In the genomic region with DNA sequence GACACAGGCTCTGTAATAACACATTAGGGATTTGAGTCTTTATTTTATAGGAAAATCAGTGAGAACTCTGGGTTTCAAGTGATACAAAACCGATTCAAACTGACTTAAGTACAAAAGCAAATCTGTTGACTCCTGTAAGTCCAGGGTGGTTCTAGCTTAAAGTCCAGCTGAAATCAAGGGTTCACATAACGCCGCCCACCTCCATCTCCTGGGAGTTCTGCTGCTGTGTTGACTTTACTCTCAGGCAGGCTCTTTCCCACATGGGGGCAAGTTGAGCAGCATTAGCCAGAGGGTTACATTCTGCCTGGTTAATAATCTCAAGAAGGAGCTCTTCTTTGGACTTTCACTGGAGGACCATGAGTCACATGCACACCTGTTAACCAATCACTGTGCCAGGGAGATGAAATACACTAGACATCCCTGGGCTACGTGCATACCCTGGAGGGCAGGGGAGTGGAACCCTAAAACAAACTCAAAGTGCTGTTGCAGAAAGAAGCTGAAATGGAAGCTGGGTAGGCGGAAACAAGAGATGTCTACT, we compare ENCODE assay signal across 1 cellular context.
TF ChIP-seq lines count a peak whose summit lies in the region.

No MANE protein-coding gene starts in this region.

TF ChIP-seq in HepG2, 621 proteins besides CTCF, POLR2A, EP300 and RAD21 (continued from another document and continues in another):
- TF ChIP-seq, protein P1, sequence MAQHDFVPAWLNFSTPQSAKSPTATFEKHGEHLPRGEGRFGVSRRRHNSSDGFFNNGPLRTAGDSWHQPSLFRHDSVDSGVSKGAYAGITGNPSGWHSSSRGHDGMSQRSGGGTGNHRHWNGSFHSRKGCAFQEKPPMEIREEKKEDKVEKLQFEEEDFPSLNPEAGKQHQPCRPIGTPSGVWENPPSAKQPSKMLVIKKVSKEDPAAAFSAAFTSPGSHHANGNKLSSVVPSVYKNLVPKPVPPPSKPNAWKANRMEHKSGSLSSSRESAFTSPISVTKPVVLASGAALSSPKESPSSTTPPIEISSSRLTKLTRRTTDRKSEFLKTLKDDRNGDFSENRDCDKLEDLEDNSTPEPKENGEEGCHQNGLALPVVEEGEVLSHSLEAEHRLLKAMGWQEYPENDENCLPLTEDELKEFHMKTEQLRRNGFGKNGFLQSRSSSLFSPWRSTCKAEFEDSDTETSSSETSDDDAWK (CRISPR knock-in tag; IDR thresholded peaks at IDR 0.05) = no peak
- TF ChIP-seq ZNF713 (CRISPR knock-in tag; IDR thresholded peaks at IDR 0.05) (no peak), ZNF878 (CRISPR knock-in tag; IDR thresholded peaks at IDR 0.05) (no peak), MXD4 (CRISPR knock-in tag; IDR thresholded peaks at IDR 0.05) (no peak), ATRX (CRISPR knock-in tag; IDR thresholded peaks at IDR 0.05; ENCODE audit: borderline replicate concordance) (no peak), ZNF24 (IDR thresholded peaks at IDR 0.05) (no peak), ZNF20 (CRISPR knock-in tag; IDR thresholded peaks at IDR 0.05) (no peak), ZNF30 (CRISPR knock-in tag; IDR thresholded peaks at IDR 0.05) (no peak), ZSCAN30 (CRISPR knock-in tag; IDR thresholded peaks at IDR 0.05) (no peak), ZNF33A (CRISPR knock-in tag; IDR thresholded peaks at IDR 0.05; ENCODE audit: borderline replicate concordance) (no peak), HCFC1 (IDR thresholded peaks at IDR 0.05; ENCODE audit: low read depth, low read length) (no peak), RXRA (CRISPR knock-in tag; IDR thresholded peaks at IDR 0.05) (peak; percentile 38; the same call in 1 of the 2 replicates), ZC3H4 (CRISPR knock-in tag; IDR thresholded peaks at IDR 0.05; ENCODE audit: borderline replicate concordance) (no peak), REPIN1 (CRISPR knock-in tag; IDR thresholded peaks at IDR 0.05; ENCODE audit: borderline replicate concordance, low read depth) (no peak), ZNF724P (CRISPR knock-in tag; IDR thresholded peaks at IDR 0.05; ENCODE audit: borderline replicate concordance) (no peak), ELF4 (CRISPR knock-in tag; IDR thresholded peaks at IDR 0.05; ENCODE audit: borderline replicate concordance) (no peak), ZNF446 (CRISPR knock-in tag; IDR thresholded peaks at IDR 0.05) (no peak), NR2F1 (CRISPR knock-in tag; IDR thresholded peaks at IDR 0.05) (no peak), ZNF747 (CRISPR knock-in tag; IDR thresholded peaks at IDR 0.05; ENCODE audit: borderline replicate concordance) (0 out of 2 replicates have a peak, but pooled peaks have one; percentile 59), YY1 (IDR thresholded peaks at IDR 0.05; ENCODE audit: insufficient read depth, insufficient replicate concordance, low read depth, low read length) (no peak)
- TF ChIP-seq, protein P2, sequence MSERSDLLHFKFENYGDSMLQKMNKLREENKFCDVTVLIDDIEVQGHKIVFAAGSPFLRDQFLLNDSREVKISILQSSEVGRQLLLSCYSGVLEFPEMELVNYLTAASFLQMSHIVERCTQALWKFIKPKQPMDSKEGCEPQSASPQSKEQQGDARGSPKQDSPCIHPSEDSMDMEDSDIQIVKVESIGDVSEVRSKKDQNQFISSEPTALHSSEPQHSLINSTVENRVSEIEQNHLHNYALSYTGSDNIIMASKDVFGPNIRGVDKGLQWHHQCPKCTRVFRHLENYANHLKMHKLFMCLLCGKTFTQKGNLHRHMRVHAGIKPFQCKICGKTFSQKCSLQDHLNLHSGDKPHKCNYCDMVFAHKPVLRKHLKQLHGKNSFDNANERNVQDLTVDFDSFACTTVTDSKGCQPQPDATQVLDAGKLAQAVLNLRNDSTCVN (CRISPR knock-in tag; IDR thresholded peaks at IDR 0.05; ENCODE audit: borderline replicate concordance) = no peak; the same call in 1 of the 2 replicates
- TF ChIP-seq, protein P3, sequence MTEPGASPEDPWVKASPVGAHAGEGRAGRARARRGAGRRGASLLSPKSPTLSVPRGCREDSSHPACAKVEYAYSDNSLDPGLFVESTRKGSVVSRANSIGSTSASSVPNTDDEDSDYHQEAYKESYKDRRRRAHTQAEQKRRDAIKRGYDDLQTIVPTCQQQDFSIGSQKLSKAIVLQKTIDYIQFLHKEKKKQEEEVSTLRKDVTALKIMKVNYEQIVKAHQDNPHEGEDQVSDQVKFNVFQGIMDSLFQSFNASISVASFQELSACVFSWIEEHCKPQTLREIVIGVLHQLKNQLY (CRISPR knock-in tag; IDR thresholded peaks at IDR 0.05) = peak; percentile 64; the same call in 1 of the 2 replicates
- TF ChIP-seq, protein P4, sequence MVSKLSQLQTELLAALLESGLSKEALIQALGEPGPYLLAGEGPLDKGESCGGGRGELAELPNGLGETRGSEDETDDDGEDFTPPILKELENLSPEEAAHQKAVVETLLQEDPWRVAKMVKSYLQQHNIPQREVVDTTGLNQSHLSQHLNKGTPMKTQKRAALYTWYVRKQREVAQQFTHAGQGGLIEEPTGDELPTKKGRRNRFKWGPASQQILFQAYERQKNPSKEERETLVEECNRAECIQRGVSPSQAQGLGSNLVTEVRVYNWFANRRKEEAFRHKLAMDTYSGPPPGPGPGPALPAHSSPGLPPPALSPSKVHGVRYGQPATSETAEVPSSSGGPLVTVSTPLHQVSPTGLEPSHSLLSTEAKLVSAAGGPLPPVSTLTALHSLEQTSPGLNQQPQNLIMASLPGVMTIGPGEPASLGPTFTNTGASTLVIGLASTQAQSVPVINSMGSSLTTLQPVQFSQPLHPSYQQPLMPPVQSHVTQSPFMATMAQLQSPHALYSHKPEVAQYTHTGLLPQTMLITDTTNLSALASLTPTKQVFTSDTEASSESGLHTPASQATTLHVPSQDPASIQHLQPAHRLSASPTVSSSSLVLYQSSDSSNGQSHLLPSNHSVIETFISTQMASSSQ (IDR thresholded peaks at IDR 0.05; ENCODE audit: low read depth) = peak; percentile 89
- TF ChIP-seq, protein P4 (CRISPR knock-in tag; IDR thresholded peaks at IDR 0.05; ENCODE audit: borderline replicate concordance) = peak; percentile 93
- TF ChIP-seq, protein P5, sequence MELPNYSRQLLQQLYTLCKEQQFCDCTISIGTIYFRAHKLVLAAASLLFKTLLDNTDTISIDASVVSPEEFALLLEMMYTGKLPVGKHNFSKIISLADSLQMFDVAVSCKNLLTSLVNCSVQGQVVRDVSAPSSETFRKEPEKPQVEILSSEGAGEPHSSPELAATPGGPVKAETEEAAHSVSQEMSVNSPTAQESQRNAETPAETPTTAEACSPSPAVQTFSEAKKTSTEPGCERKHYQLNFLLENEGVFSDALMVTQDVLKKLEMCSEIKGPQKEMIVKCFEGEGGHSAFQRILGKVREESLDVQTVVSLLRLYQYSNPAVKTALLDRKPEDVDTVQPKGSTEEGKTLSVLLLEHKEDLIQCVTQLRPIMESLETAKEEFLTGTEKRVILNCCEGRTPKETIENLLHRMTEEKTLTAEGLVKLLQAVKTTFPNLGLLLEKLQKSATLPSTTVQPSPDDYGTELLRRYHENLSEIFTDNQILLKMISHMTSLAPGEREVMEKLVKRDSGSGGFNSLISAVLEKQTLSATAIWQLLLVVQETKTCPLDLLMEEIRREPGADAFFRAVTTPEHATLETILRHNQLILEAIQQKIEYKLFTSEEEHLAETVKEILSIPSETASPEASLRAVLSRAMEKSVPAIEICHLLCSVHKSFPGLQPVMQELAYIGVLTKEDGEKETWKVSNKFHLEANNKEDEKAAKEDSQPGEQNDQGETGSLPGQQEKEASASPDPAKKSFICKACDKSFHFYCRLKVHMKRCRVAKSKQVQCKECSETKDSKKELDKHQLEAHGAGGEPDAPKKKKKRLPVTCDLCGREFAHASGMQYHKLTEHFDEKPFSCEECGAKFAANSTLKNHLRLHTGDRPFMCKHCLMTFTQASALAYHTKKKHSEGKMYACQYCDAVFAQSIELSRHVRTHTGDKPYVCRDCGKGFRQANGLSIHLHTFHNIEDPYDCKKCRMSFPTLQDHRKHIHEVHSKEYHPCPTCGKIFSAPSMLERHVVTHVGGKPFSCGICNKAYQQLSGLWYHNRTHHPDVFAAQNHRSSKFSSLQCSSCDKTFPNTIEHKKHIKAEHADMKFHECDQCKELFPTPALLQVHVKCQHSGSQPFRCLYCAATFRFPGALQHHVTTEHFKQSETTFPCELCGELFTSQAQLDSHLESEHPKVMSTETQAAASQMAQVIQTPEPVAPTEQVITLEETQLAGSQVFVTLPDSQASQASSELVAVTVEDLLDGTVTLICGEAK (IDR thresholded peaks at IDR 0.05) = no peak
- TF ChIP-seq, protein P5 (CRISPR knock-in tag; IDR thresholded peaks at IDR 0.05) = no peak
- TF ChIP-seq, protein P6, sequence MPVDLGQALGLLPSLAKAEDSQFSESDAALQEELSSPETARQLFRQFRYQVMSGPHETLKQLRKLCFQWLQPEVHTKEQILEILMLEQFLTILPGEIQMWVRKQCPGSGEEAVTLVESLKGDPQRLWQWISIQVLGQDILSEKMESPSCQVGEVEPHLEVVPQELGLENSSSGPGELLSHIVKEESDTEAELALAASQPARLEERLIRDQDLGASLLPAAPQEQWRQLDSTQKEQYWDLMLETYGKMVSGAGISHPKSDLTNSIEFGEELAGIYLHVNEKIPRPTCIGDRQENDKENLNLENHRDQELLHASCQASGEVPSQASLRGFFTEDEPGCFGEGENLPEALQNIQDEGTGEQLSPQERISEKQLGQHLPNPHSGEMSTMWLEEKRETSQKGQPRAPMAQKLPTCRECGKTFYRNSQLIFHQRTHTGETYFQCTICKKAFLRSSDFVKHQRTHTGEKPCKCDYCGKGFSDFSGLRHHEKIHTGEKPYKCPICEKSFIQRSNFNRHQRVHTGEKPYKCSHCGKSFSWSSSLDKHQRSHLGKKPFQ (CRISPR knock-in tag; IDR thresholded peaks at IDR 0.05; ENCODE audit: insufficient replicate concordance) = no peak
- TF ChIP-seq, protein P7, sequence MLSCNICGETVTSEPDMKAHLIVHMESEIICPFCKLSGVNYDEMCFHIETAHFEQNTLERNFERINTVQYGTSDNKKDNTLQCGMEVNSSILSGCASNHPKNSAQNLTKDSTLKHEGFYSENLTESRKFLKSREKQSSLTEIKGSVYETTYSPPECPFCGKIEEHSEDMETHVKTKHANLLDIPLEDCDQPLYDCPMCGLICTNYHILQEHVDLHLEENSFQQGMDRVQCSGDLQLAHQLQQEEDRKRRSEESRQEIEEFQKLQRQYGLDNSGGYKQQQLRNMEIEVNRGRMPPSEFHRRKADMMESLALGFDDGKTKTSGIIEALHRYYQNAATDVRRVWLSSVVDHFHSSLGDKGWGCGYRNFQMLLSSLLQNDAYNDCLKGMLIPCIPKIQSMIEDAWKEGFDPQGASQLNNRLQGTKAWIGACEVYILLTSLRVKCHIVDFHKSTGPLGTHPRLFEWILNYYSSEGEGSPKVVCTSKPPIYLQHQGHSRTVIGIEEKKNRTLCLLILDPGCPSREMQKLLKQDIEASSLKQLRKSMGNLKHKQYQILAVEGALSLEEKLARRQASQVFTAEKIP (CRISPR knock-in tag; IDR thresholded peaks at IDR 0.05; ENCODE audit: borderline replicate concordance) = no peak
- TF ChIP-seq, protein P8, sequence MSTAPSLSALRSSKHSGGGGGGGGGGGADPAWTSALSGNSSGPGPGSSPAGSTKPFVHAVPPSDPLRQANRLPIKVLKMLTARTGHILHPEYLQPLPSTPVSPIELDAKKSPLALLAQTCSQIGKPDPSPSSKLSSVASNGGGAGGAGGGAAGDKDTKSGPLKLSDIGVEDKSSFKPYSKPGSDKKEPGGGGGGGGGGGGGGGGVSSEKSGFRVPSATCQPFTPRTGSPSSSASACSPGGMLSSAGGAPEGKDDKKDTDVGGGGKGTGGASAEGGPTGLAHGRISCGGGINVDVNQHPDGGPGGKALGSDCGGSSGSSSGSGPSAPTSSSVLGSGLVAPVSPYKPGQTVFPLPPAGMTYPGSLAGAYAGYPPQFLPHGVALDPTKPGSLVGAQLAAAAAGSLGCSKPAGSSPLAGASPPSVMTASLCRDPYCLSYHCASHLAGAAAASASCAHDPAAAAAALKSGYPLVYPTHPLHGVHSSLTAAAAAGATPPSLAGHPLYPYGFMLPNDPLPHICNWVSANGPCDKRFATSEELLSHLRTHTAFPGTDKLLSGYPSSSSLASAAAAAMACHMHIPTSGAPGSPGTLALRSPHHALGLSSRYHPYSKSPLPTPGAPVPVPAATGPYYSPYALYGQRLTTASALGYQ (CRISPR knock-in tag; IDR thresholded peaks at IDR 0.05) = peak; percentile 59
- TF ChIP-seq, protein P9, sequence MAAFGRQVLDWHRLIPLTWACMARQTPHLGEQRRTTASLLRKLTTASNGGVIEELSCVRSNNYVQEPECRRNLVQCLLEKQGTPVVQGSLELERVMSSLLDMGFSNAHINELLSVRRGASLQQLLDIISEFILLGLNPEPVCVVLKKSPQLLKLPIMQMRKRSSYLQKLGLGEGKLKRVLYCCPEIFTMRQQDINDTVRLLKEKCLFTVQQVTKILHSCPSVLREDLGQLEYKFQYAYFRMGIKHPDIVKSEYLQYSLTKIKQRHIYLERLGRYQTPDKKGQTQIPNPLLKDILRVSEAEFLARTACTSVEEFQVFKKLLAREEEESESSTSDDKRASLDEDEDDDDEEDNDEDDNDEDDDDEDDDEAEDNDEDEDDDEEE (CRISPR knock-in tag; IDR thresholded peaks at IDR 0.05) = no peak
